Comparison of ENCODE assay signal across 8 cellular contexts in genomic region chr3:119702530-119703527, GRCh38. TPM values are rescaled to one million over a fixed set of nuclear protein-coding genes. Genes with fewer than 3 reads are reported as not detected.
DNase-seq lines count a peak whose midpoint lies in the region; ATAC-seq and TF ChIP-seq lines count a peak whose summit lies in the region.

TSS of gene CFAP91 (plus strand) at chr3:119703022. CDS start at chr3:119703099, 77 bp downstream.

- no TSS peak for BruUV-seq in A673 (replicated peaks; lab: Mats Ljungman, UMichigan)

- H3K27me3 ChIP-seq in A673 (replicated peaks; ENCODE audit: insufficient read depth, low read depth, low read length, poor library complexity) (no peaks in the 10 kb centered on the region), esophagus muscularis mucosa (no peaks in the 10 kb centered on the region), muscle layer of colon (ENCODE audit: control insufficient read depth in 1 of 2, insufficient read depth in 2 of 2, low read length in 2 of 2) (no peaks in the 10 kb centered on the region)

- no peak for TF ChIP-seq POLR2A in esophagus muscularis mucosa (IDR thresholded peaks at IDR 0.05; ENCODE audit: low read depth)

- H3K36me3 ChIP-seq in A673 (ENCODE audit: insufficient read depth, low read length, poor library complexity, severe bottlenecking) (no peaks in the 10 kb centered on the region), esophagus muscularis mucosa (no peaks in the 10 kb centered on the region), muscle layer of colon (ENCODE audit: insufficient read depth, low read length) (no peaks in the 10 kb centered on the region)

- H3K4me1 ChIP-seq in A673 (ENCODE audit: insufficient read depth, low read length, poor library complexity, severe bottlenecking) (no peaks in the 10 kb centered on the region), esophagus muscularis mucosa (peaks cover 16 to 24% (median 20%) of the 10 kb centered on the region in 4 donors), muscle layer of colon (ENCODE audit: insufficient read depth, low read length) (peaks cover 13% of the 10 kb centered on the region)

- H3K4me3 ChIP-seq in A673 (ENCODE audit: low read depth, low read length, poor library complexity, severe bottlenecking) (peak within 1 kb of the TSS; percentile 42), esophagus muscularis mucosa (peak within 1 kb of the TSS; percentile 61 to 74 (median 66)), muscle layer of colon (ENCODE audit: low read depth in 1 of 2, low read length in 2 of 2) (peak within 1 kb of the TSS; percentile 47 to 81)

- H3K9me3 ChIP-seq in A673 (ENCODE audit: low read depth, low read length, poor library complexity, severe bottlenecking) (no peaks in the 10 kb centered on the region), esophagus muscularis mucosa (no peaks in the 10 kb centered on the region), muscle layer of colon (ENCODE audit: low read length) (no peaks in the 10 kb centered on the region)

- DNase-seq in A673 (ENCODE audit: low spot score) (peak; percentile 90), NCI-H69 (lab: John Stamatoyannopoulos, UW) (peak; percentile 91), esophagus muscularis mucosa (ENCODE audit: extremely low spot score) (peak; percentile 99)
- peak; percentile 89 for DNase-seq in activated T-cell treated with anti-CD3 and anti-CD28 coated beads, Interleukin-2, amount 50 U/mL, for 48 hours
- DNase-seq in stimulated activated CD8-positive, alpha-beta memory T cell treated with anti-CD3 and anti-CD28 coated beads, Interleukin-4, amount 100 ng/mL, for 1 hour (ENCODE audit: low read depth in 2 of 2, low spot score in 1 of 2): peak; percentile 56 to 66

- peak; percentile 77 for ATAC-seq in GM18907 (IDR thresholded peaks at IDR 0.05; ENCODE audit: unreplicated experiment)
- ATAC-seq in HG03175 (IDR thresholded peaks at IDR 0.05; ENCODE audit: unreplicated experiment): peak; percentile 93

- TF ChIP-seq CTCF in A673 (conservative IDR thresholded peaks at IDR 0.05; ENCODE audit: low read depth, low read length) (no peak), esophagus muscularis mucosa (IDR thresholded peaks at IDR 0.05) (no peak)

- CTCF ChIA-PET in A673 (lab: Charles Lee): no interaction called here

- no peak within 1 kb of the TSS for H3K27ac ChIP-seq in A673 (ENCODE audit: low read depth, low read length, poor library complexity, severe bottlenecking)
- H3K27ac ChIP-seq in esophagus muscularis mucosa (replicated peaks in 1 of 4): peak within 1 kb of the TSS; percentile 39 to 73 (median 67)
- H3K27ac ChIP-seq in muscle layer of colon (ENCODE audit: low read depth, low read length): no peak within 1 kb of the TSS

- intact Hi-C loops in A673 (cut with micrococcal nuclease; ENCODE audit: unreplicated experiment): no loop called here
- intact Hi-C loops in esophagus muscularis mucosa (cut with DNase I): no loop called here

- 4% methylated on average over 30 of the region's 59 CpGs for WGBS in esophagus muscularis mucosa

- POLR2A ChIA-PET in A673 (lab: Charles Lee; ENCODE audit: low non-redundant PET): no interaction called here

- TF ChIP-seq EP300 in esophagus muscularis mucosa (IDR thresholded peaks at IDR 0.05): no peak

- peak within 1 kb of the TSS; percentile 62 for H3K9ac ChIP-seq in muscle layer of colon (ENCODE audit: low read length)

RNA-seq across cellular contexts. Expression of gene CFAP91, which starts in this region (rescaled TPM):
- total RNA-seq in A673 (2021) (0.68 and 0.75 TPM in 2 replicates), esophagus muscularis mucosa (1 to 10 TPM; 1.5 to 6.5 (median 4.4) TPM)

Comparison
In these comparisons a context has a peak if more than half of its experiments do, and no peak if none do; other contexts are left out.
1. Peak in DNase-seq and H3K4me3 ChIP-seq in A673; RNA of the gene not detected or under 1 TPM.
2. H3K27ac ChIP-seq: peak in esophagus muscularis mucosa (4 of 4); none in A673 (single experiment) and muscle layer of colon (single experiment).
3. Peak in every context shown above with its lines, with median percentiles within 50 percentile points of each other: DNase-seq and H3K4me3 ChIP-seq.